8 cellular contexts compared by ENCODE assay signal in the genomic region with DNA sequence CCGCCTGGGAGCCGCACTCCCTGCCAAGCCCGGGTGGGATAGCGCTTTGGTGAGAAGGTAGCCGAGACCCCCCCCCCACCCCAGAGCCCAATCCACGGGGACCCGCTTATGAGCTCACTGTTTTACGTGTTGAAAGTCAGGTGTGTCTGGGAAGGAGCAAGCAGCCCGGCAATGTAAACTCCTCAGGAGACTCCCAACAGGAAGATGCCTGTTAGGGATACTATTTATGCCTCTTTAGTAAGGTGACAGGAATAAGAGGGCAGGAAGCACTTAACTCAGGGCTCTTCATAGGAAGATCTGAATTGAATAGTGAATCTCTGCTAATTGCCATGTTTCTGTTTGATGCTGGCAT. TPM values are rescaled to one million over a fixed set of nuclear protein-coding genes. Genes with fewer than 3 reads are reported as not detected.
DNase-seq lines count a peak whose midpoint lies in the region; ATAC-seq and TF ChIP-seq lines count a peak whose summit lies in the region.

No MANE protein-coding gene starts in this region.

- CTCF ChIA-PET in PC-3 (lab: Charles Lee): interaction anchor here (0.6 to 3.3 kb wide), 2 partner anchors 10 to 51 kb away, joined by 3 to 60 read pairs; no protein-coding TSS in a partner anchor

- H3K27me3 ChIP-seq in GM06990 (replicated peaks; ENCODE audit: control insufficient read depth, insufficient read depth, low read length): 0 out of 2 replicates have a peak, but pooled peaks cover 1% of the 10 kb centered on the region
- no peaks in the 10 kb centered on the region for H3K27me3 ChIP-seq in PC-3 (ENCODE audit: low read length)
- peaks cover 0 to 42% (median 0%) of the 10 kb centered on the region in 4 donors for H3K27me3 ChIP-seq in esophagus squamous epithelium

- ATAC-seq in PC-3 (peak; percentile 23), HG03108 (IDR thresholded peaks at IDR 0.05; ENCODE audit: unreplicated experiment) (no peak)
- ATAC-seq in activated CD4-positive, CD25-positive, alpha-beta regulatory T cell treated with anti-CD3 and anti-CD28 coated beads, Interleukin-2, amount 50 U/mL, for 24 hours: no peak

- DNase-seq in GM06990 (ENCODE audit: extremely low read depth, insufficient read length) (no peak), PC-3 (peak; percentile 43), esophagus squamous epithelium (lab: John Stamatoyannopoulos, UW) (no peak), retina (peak; percentile 45), inferior parietal cortex (ENCODE audit: extremely low spot score) (no peak)
- no peak for DNase-seq in stimulated activated CD4-positive, alpha-beta T cell treated with anti-CD3 and anti-CD28 coated beads, Interleukin-4, amount 100 ng/mL, for 24 hours

- H3K9me2 ChIP-seq in PC-3 (replicated peaks; ENCODE audit: low read length): no peaks in the 10 kb centered on the region

- H2AFZ ChIP-seq in PC-3 (ENCODE audit: low read length): peak overlapping the region; percentile 99

- H3K36me3 ChIP-seq in GM06990 (ENCODE audit: control insufficient read depth, insufficient read depth, low read length) (no peaks in the 10 kb centered on the region), PC-3 (ENCODE audit: low read depth, low read length) (no peaks in the 10 kb centered on the region), esophagus squamous epithelium (no peaks in the 10 kb centered on the region)

- 0 to 2% methylated on average over 1 to 7 of the region's 9 CpGs for WGBS in esophagus squamous epithelium, 2 donors

- TSS peak; percentile 32 for BruUV-seq in PC-3 (replicated peaks; lab: Mats Ljungman, UMichigan)

- TF ChIP-seq CTCF in GM06990 (IDR thresholded peaks at IDR 0.05; ENCODE audit: insufficient read depth, low read length, poor library complexity, severe bottlenecking) (no peak), PC-3 (conservative IDR thresholded peaks at IDR 0.05; ENCODE audit: low read depth, low read length) (no peak), esophagus squamous epithelium (IDR thresholded peaks at IDR 0.05) (no peak)

- peak overlapping the region; percentile 40 for H3K4me3 ChIP-seq in GM06990 (replicated peaks; ENCODE audit: low read depth, low read length)
- peak overlapping the region; percentile 88 for H3K4me3 ChIP-seq in PC-3 (ENCODE audit: low read length)
- peak overlapping the region; percentile 15 to 66 (median 37) for H3K4me3 ChIP-seq in esophagus squamous epithelium

- H3K9ac ChIP-seq in PC-3 (ENCODE audit: low read length): no peak overlapping the region

- no peaks in the 10 kb centered on the region for H3F3A ChIP-seq in PC-3 (ENCODE audit: low read length, unreplicated experiment)

- H3K79me2 ChIP-seq in PC-3 (ENCODE audit: low read length): peaks cover 39% of the 10 kb centered on the region

- POLR2A ChIA-PET in PC-3 (lab: Charles Lee; ENCODE audit: unreplicated experiment): interaction anchor here (0.8 kb wide), 1 partner anchor 165 kb away, joined by 5 read pairs; no protein-coding TSS in a partner anchor

- intact Hi-C loops in PC-3 (cut with micrococcal nuclease) (loop anchor here (2.0 kb wide), 1 partner anchor 52 kb away; no protein-coding TSS in a partner anchor), esophagus squamous epithelium (cut with DNase I) (no loop called here)

- H3K4me1 ChIP-seq in PC-3 (ENCODE audit: insufficient read depth, low read length): peaks cover 60% of the 10 kb centered on the region
- H3K4me1 ChIP-seq in esophagus squamous epithelium: peaks cover 10 to 31% (median 13%) of the 10 kb centered on the region in 3 donors

- TF ChIP-seq POLR2A in esophagus squamous epithelium (IDR thresholded peaks at IDR 0.05): no peak

- no peak overlapping the region for H3K27ac ChIP-seq in PC-3 (ENCODE audit: low read length)
- H3K27ac ChIP-seq in esophagus squamous epithelium: peak overlapping the region in 1 of 4 donors; percentile 39

- H3K4me2 ChIP-seq in PC-3 (ENCODE audit: low read length): peak overlapping the region; percentile 99

- no peaks in the 10 kb centered on the region; the same call in none of the 2 replicates for H4K20me1 ChIP-seq in PC-3 (ENCODE audit: low read length)

- no peaks in the 10 kb centered on the region for H3K9me3 ChIP-seq in PC-3 (ENCODE audit: low read length)
- no peaks in the 10 kb centered on the region for H3K9me3 ChIP-seq in esophagus squamous epithelium

RNA-seq across cellular contexts. Expression of gene ARHGAP22, which starts 0.4 kb away (rescaled TPM):
- total RNA-seq in PC-3 (2014; rRNA removed) (12.2 and 14.9 TPM in 2 replicates), esophagus squamous epithelium (1 to 10 TPM in 2 of 4 donors, under 1 TPM in 2; 0.59 to 2.1 (median 1.2) TPM)

Comparison
In these comparisons a context has a peak if more than half of its experiments do, and no peak if none do; other contexts are left out.
1. DNase-seq: peak in PC-3 (single experiment) and retina (single experiment); none in GM06990 (single experiment), esophagus squamous epithelium (single experiment), inferior parietal cortex (single experiment) and stimulated activated CD4-positive, alpha-beta T cell treated with anti-CD3 and anti-CD28 coated beads, Interleukin-4, amount 100 ng/mL, for 24 hours (single experiment).
2. H3K4me3 ChIP-seq: peak in every context shown above with its lines; median percentile 88 in PC-3; 40 in GM06990; 37 in esophagus squamous epithelium.